Comparison of ENCODE assay signal across 23 cellular contexts in the genomic region with DNA sequence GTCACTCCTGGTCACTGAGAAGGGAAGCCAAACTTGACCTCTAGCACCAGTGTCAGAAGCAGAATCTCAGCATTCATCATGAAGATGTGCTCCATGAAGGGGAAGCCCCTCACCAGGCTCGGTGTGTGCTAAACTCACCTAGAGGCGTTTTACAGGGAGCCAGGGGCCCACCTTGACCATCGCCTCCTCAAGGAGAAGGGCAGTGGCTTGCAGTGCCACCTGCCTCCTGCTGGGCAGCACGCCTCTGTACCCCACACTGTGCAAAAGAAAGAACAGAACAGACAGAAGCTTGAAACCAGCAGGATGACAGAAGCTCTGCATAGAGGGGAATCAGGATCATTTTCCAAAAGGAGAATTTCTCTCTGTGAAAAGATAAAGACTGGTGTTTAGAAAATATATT. TPM values are rescaled to one million over a fixed set of nuclear protein-coding genes. Genes with fewer than 3 reads are reported as not detected.
DNase-seq lines count a peak whose midpoint lies in the region; ATAC-seq, FAIRE-seq and TF ChIP-seq lines count a peak whose summit lies in the region.
"Had no signal": no experiment of that assay in that cellular context is flagged by ENCODE, and none has a peak within 500 bp of the region (broad histone marks: within the 10 kb centered on the region; RNA-seq: fewer than 3 reads in every experiment).

No MANE protein-coding gene starts in this region.

- TF ChIP-seq CTCF in GM23338 (conservative IDR thresholded peaks at IDR 0.05; ENCODE audit: low read depth in 2 of 2), result no peak
- no peak for TF ChIP-seq CTCF in GM12878 (IDR thresholded peaks at IDR 0.05 in 2 of 3, conservative IDR thresholded peaks at IDR 0.05 in 1 of 3; ENCODE audit: control insufficient read depth in 2 of 3, extremely low read depth in 1 of 3, insufficient read depth in 1 of 3, low read depth in 3 of 3, low read length in 3 of 3)
- no peak for TF ChIP-seq CTCF in upper lobe of right lung (IDR thresholded peaks at IDR 0.05)
- no peak for TF ChIP-seq CTCF in RWPE1 (conservative IDR thresholded peaks at IDR 0.05; ENCODE audit: low read depth)

- H2AFZ ChIP-seq in GM23338, result 0 out of 2 replicates have a peak overlapping the region, but pooled peaks have one; percentile 28
- no peak overlapping the region for H2AFZ ChIP-seq in GM12878 (ENCODE audit: control insufficient read depth, low read depth, low read length)
- H2AFZ ChIP-seq: PC-9 had no signal

- SMC1A ChIA-PET in GM12878 (lab: Charles Lee; ENCODE audit: uncharacterized antibody, unreplicated experiment), result interaction anchor here (0.9 to 1.6 kb wide), 3 partner anchors 82 to 108 kb away, joined by 3 read pairs; no protein-coding TSS in a partner anchor

- H3K9me2 ChIP-seq in GM23338 (ENCODE audit: insufficient read depth), result no peaks in the 10 kb centered on the region

- POLR2A ChIA-PET in activated CD4-positive, alpha-beta T cell treated with anti-CD3 and anti-CD28 coated beads for 36 hours (lab: Charles Lee), result no interaction called here
- POLR2A ChIA-PET in GM12878 (lab: Charles Lee), result no interaction called here
- POLR2A ChIA-PET in RWPE1 (lab: Yijun Ruan, JAX; ENCODE audit: low non-redundant PET), result no interaction called here

- peak; percentile 9; the same call in 1 of the 2 replicates for TF ChIP-seq RAD21 in GM12878 (IDR thresholded peaks at IDR 0.05; ENCODE audit: insufficient read depth, low read depth, low read length)

- RAD21 ChIA-PET in GM12878 (lab: Charles Lee; ENCODE audit: unreplicated experiment), result interaction anchor here (0.5 kb wide), 1 partner anchor 241 kb away, joined by 3 read pairs; no protein-coding TSS in a partner anchor

- H3K27me3 ChIP-seq in GM23338 (ENCODE audit: insufficient read depth), result no peaks in the 10 kb centered on the region
- no peaks in the 10 kb centered on the region for H3K27me3 ChIP-seq in GM12878 (replicated peaks in 1 of 2; ENCODE audit: control insufficient read depth in 2 of 2, insufficient read depth in 2 of 2, low read length in 1 of 2)
- H3K27me3 ChIP-seq in upper lobe of right lung, result no peaks in the 10 kb centered on the region

- no peak overlapping the region for H3K4me3 Mint-ChIP-seq in activated CD4-positive, alpha-beta T cell treated with anti-CD3 and anti-CD28 coated beads, Interleukin-2, amount 10 ng/mL, durations not matched to agents 24 days and 14 days
- no peak overlapping the region for H3K4me3 Mint-ChIP-seq in activated CD4-positive, alpha-beta T cell treated with anti-CD3 and anti-CD28 coated beads for 36 hours
- H3K4me3 Mint-ChIP-seq in GM23338, result no peak overlapping the region

- TF ChIP-seq POLR2A in GM12878 (IDR thresholded peaks at IDR 0.05; ENCODE audit: low read depth, low read length), result no peak

- H3K36me3 ChIP-seq in GM23338 (ENCODE audit: insufficient read depth) (no peaks in the 10 kb centered on the region), GM12878 (ENCODE audit: control insufficient read depth in 2 of 2, insufficient read depth in 2 of 2, low read length in 1 of 2) (no peaks in the 10 kb centered on the region), upper lobe of right lung (no peaks in the 10 kb centered on the region)

- no TSS peak for BruUV-seq in GM12878 (replicated peaks; lab: Mats Ljungman, UMichigan)

- H3K79me2 ChIP-seq in GM23338 (replicated peaks; ENCODE audit: insufficient read depth) (no peaks in the 10 kb centered on the region), GM12878 (ENCODE audit: control insufficient read depth, insufficient read depth, low read length) (no peaks in the 10 kb centered on the region)

- no peak overlapping the region for H3K27ac ChIP-seq in GM23338 (ENCODE audit: low read depth)
- no peak overlapping the region for H3K27ac ChIP-seq in GM12878 (ENCODE audit: control insufficient read depth, insufficient read depth)
- no peak overlapping the region for H3K27ac ChIP-seq in upper lobe of right lung
- no peak overlapping the region for H3K27ac ChIP-seq in RWPE1
- H3K27ac ChIP-seq: PC-9, SK-N-MC had no signal

- H3K9me3 ChIP-seq in GM12878 (replicated peaks; ENCODE audit: control insufficient read depth, insufficient read depth, low read length) (no peaks in the 10 kb centered on the region), upper lobe of right lung (no peaks in the 10 kb centered on the region)

- peak overlapping the region; percentile 23 for H3K27ac Mint-ChIP-seq in activated CD4-positive, alpha-beta T cell treated with anti-CD3 and anti-CD28 coated beads, Interleukin-2, amount 10 ng/mL, durations not matched to agents 24 days and 14 days
- no peak overlapping the region for H3K27ac Mint-ChIP-seq in activated CD4-positive, alpha-beta T cell treated with anti-CD3 and anti-CD28 coated beads for 36 hours
- H3K27ac Mint-ChIP-seq in GM23338, result no peak overlapping the region
- H3K27ac Mint-ChIP-seq: IgD-negative memory B cell had no signal

- peaks cover 37% of the 10 kb centered on the region for H3K4me1 Mint-ChIP-seq in activated CD4-positive, alpha-beta T cell treated with anti-CD3 and anti-CD28 coated beads, Interleukin-2, amount 10 ng/mL, durations not matched to agents 24 days and 14 days
- peaks cover 44% of the 10 kb centered on the region for H3K4me1 Mint-ChIP-seq in activated CD4-positive, alpha-beta T cell treated with anti-CD3 and anti-CD28 coated beads for 36 hours
- H3K4me1 Mint-ChIP-seq in GM23338, result peaks cover 39% of the 10 kb centered on the region

- intact Hi-C loops in activated CD4-positive, alpha-beta T cell treated with anti-CD3 and anti-CD28 coated beads, Interleukin-2, amount 10 ng/mL, durations not matched to agents 24 days and 14 days (cut with micrococcal nuclease), result loop anchor here (5.0 kb wide), 1 partner anchor 244 kb away; no protein-coding TSS in a partner anchor
- intact Hi-C loops in activated CD4-positive, alpha-beta T cell treated with anti-CD3 and anti-CD28 coated beads for 36 hours (cut with DNase I, micrococcal nuclease), result loop anchor here in 1 of 2 experiments (5.0 to 10.0 kb wide), 4 partner anchors 684 to 1171 kb away; partner anchors contain the start of gene SCAF8
- intact Hi-C loops in GM12878 (cut with micrococcal nuclease; ENCODE audit: unreplicated experiment), result loop anchor here (5.0 to 10.0 kb wide), 2 partner anchors 89 to 469 kb away; no protein-coding TSS in a partner anchor
- intact Hi-C loops in upper lobe of right lung (cut with DNase I), result no loop called here

- no peak for FAIRE-seq in GM12878 (lab: Jason Lieb, UNC)
- FAIRE-seq: GM12891 had no signal

- no peak overlapping the region for H3K9ac ChIP-seq in GM12878 (ENCODE audit: control insufficient read depth, insufficient read depth, low read length)

- no peak overlapping the region for H3K4me2 ChIP-seq in GM23338
- no peak overlapping the region for H3K4me2 ChIP-seq in GM12878 (ENCODE audit: control insufficient read depth, insufficient read depth)
- H3K4me2 ChIP-seq: PC-9 had no signal

- CTCF ChIA-PET in activated CD4-positive, alpha-beta T cell treated with anti-CD3 and anti-CD28 coated beads for 36 hours (lab: Charles Lee), result no interaction called here
- CTCF ChIA-PET in GM12878 (lab: Yijun Ruan, JAX) (no interaction called here), RWPE1 (lab: Yijun Ruan, JAX) (no interaction called here)

- H3K9me3 Mint-ChIP-seq in activated CD4-positive, alpha-beta T cell treated with anti-CD3 and anti-CD28 coated beads, Interleukin-2, amount 10 ng/mL, durations not matched to agents 24 days and 14 days, result no peaks in the 10 kb centered on the region
- H3K9me3 Mint-ChIP-seq in activated CD4-positive, alpha-beta T cell treated with anti-CD3 and anti-CD28 coated beads for 36 hours (ENCODE audit: low read depth), result peaks cover 2% of the 10 kb centered on the region
- H3K9me3 Mint-ChIP-seq in GM23338, result no peaks in the 10 kb centered on the region
- H3K9me3 Mint-ChIP-seq: IgD-negative memory B cell had no signal

- in situ Hi-C loops in GM12878 (cut with MboI), result no loop called here

- DNase-seq in activated CD4-positive, alpha-beta T cell treated with anti-CD3 and anti-CD28 coated beads, Interleukin-2, amount 10 ng/mL, durations not matched to agents 24 days and 14 days, result no peak
- no peak for DNase-seq in activated CD4-positive, alpha-beta T cell treated with anti-CD3 and anti-CD28 coated beads for 36 hours
- DNase-seq in GM23338 (ENCODE audit: low spot score) (no peak), GM12878 (ENCODE audit: low read depth, low spot score) (no peak), upper lobe of right lung (no peak), RWPE1 (ENCODE audit: low spot score) (no peak)
- DNase-seq in stimulated activated CD8-positive, alpha-beta memory T cell treated with anti-CD3 and anti-CD28 coated beads, Interleukin-4, amount 100 ng/mL, for 48 hours, result no peak
- DNase-seq: 8988T, C1 segment of cervical spinal cord, DMS79 treated with DMSO at 0.1 percent for 48 hours, GOT3, NCI-H1105, NCI-H1694, NCI-H2081, NCI-H2171, NCI-H524 treated with DMSO at 0.1 percent for 48 hours, PC-9, RPMI8226, SHP77 treated with DMSO at 0.1 percent for 48 hours had no signal

- no peak for ATAC-seq in activated CD4-positive, alpha-beta T cell treated with anti-CD3 and anti-CD28 coated beads for 36 hours
- no peak; the same call in 2 of the 3 replicates for ATAC-seq in GM23338
- no peak for ATAC-seq in GM12878
- peak; percentile 25 for ATAC-seq in upper lobe of right lung
- ATAC-seq: HCT116 had no signal

- H3K36me3 Mint-ChIP-seq in activated CD4-positive, alpha-beta T cell treated with anti-CD3 and anti-CD28 coated beads, Interleukin-2, amount 10 ng/mL, durations not matched to agents 24 days and 14 days (ENCODE audit: low read depth), result no peaks in the 10 kb centered on the region
- H3K36me3 Mint-ChIP-seq in activated CD4-positive, alpha-beta T cell treated with anti-CD3 and anti-CD28 coated beads for 36 hours (ENCODE audit: low read depth), result peaks cover 3% of the 10 kb centered on the region
- H3K36me3 Mint-ChIP-seq in GM23338 (ENCODE audit: low read depth), result no peaks in the 10 kb centered on the region
- H3K36me3 Mint-ChIP-seq: IgD-negative memory B cell had no signal

- H3K4me3 ChIP-seq in GM23338 (no peak overlapping the region), GM12878 (no peak overlapping the region), upper lobe of right lung (no peak overlapping the region)
- H3K4me3 ChIP-seq: PC-9, SK-N-MC had no signal

- WGBS in GM12878 (ENCODE audit: insufficient coverage, insufficient replicate concordance, low lambda C conversion rate, missing lambda C conversion rate), result 84% methylated on average over 4 of the region's 4 CpGs

- H3K4me1 ChIP-seq in GM23338 (ENCODE audit: insufficient read depth), result peaks cover 19% of the 10 kb centered on the region
- H3K4me1 ChIP-seq in GM12878 (ENCODE audit: control insufficient read depth, insufficient read depth, low read length), result peaks cover 24% of the 10 kb centered on the region
- peaks cover 7% of the 10 kb centered on the region for H3K4me1 ChIP-seq in upper lobe of right lung

- TF ChIP-seq EP300 in GM12878 (IDR thresholded peaks at IDR 0.05; ENCODE audit: borderline replicate concordance in 1 of 2, control insufficient read depth in 1 of 2, low read depth in 2 of 2, low read length in 2 of 2), result no peak

- H4K20me1 ChIP-seq in GM23338 (replicated peaks; ENCODE audit: insufficient read depth), result no peaks in the 10 kb centered on the region
- H4K20me1 ChIP-seq in GM12878 (ENCODE audit: control insufficient read depth, insufficient read depth), result no peaks in the 10 kb centered on the region

- H3F3A ChIP-seq in GM23338 (replicated peaks; ENCODE audit: low read depth), result no peaks in the 10 kb centered on the region

- no peaks in the 10 kb centered on the region for H3K27me3 Mint-ChIP-seq in activated CD4-positive, alpha-beta T cell treated with anti-CD3 and anti-CD28 coated beads, Interleukin-2, amount 10 ng/mL, durations not matched to agents 24 days and 14 days
- no peaks in the 10 kb centered on the region for H3K27me3 Mint-ChIP-seq in activated CD4-positive, alpha-beta T cell treated with anti-CD3 and anti-CD28 coated beads for 36 hours
- peaks cover 3% of the 10 kb centered on the region for H3K27me3 Mint-ChIP-seq in GM23338 (ENCODE audit: insufficient read depth, low read depth, poor library complexity)
- H3K27me3 Mint-ChIP-seq: IgD-negative memory B cell had no signal

RNA-seq across cellular contexts. Expression of gene NOX3, which starts 39.7 kb away (rescaled TPM):
- not detected in 2 replicates for total RNA-seq in activated CD4-positive, alpha-beta T cell treated with anti-CD3 and anti-CD28 coated beads, Interleukin-2, amount 10 ng/mL, durations not matched to agents 24 days and 14 days
- total RNA-seq in activated CD4-positive, alpha-beta T cell treated with anti-CD3 and anti-CD28 coated beads for 36 hours, result not detected
- total RNA-seq in GM23338 (2014; rRNA removed; shearing (Covaris generic)), result not detected in 2 replicates
- polyA plus RNA-seq in GM23338 (2016; fragmentation: Nextera tagmentation; extraction: Ambion mirVana) (not detected in 2 replicates), GM12878 (2011; rRNA removed) (not detected in 2 replicates), GM12878 (2014; fragmentation: Illumina TruSeq; extraction: Trizol) (not detected in 2 replicates), GM12878 (2014; fragmentation: Nextera tagmentation; extraction: Ambion mirVana) (not detected), GM12878 (2014; rRNA removed) (not detected in 2 replicates), GM12878 (2016; fragmentation: Nextera tagmentation; extraction: Ambion mirVana) (not detected)
- not detected in 2 replicates for total RNA-seq in GM12878 (2013; cell fraction: nucleolus; rRNA removed)
- total RNA-seq in GM12878 (2014; rRNA removed) (not detected in 2 replicates), GM12878 (2014; rRNA removed; fragmentation: Illumina TruSeq; extraction: Trizol) (not detected in 2 replicates), GM12878 (2021) (not detected in 2 replicates), upper lobe of right lung (not detected)
- polyA plus RNA-seq in GM12878 (2011; ENCODE audit: low read depth), result not detected
- polyA plus RNA-seq in GM12878 (2011; cell fraction: cytosol; rRNA removed), result not detected in 2 replicates
- not detected in 2 replicates for polyA plus RNA-seq in GM12878 (2011; cell fraction: nucleus; rRNA removed)
- polyA plus RNA-seq in GM12878 (2012), result 0.07 TPM in 1 of 2 replicates, not detected in the other
- polyA minus RNA-seq in GM12878 (2011; rRNA and poly(A)+ RNA removed), result not detected in 2 replicates
- polyA minus RNA-seq in GM12878 (2011; cell fraction: cytosol; rRNA and poly(A)+ RNA removed), result not detected in 2 replicates
- not detected in 2 replicates for polyA minus RNA-seq in GM12878 (2011; cell fraction: nucleus; rRNA and poly(A)+ RNA removed)
- total RNA-seq: PC-9 had no signal
- polyA plus RNA-seq: IgD-negative memory B cell had no signal
